In genomic region chr14:81751198-81751597, GRCh38 we compare ENCODE assay signal across 23 cellular contexts.
"Had no signal": no experiment of that assay in that cellular context is flagged by ENCODE, and none has a peak within 500 bp of the region (broad histone marks: within the 10 kb centered on the region; RNA-seq: fewer than 3 reads in every experiment).

No MANE protein-coding gene starts in this region.

- H3K27me3 ChIP-seq: MG63 had no signal

- H3K9me3 ChIP-seq: MG63, SK-N-SH had no signal

- H3K36me3 ChIP-seq: MG63 had no signal

- DNase-seq: IMR-90; Karpas-422; KG1; MG63; NCI-H1092 treated with DMSO at 0.1 percent for 48 hours; NCI-H1436; NCI-H187; NCI-H2029; NCI-H2081 treated with DMSO at 0.1 percent for 48 hours; NCI-H2171; NCI-H226; NCI-H446; NCI-H510A; NCI-H524 treated with DMSO at 0.1 percent for 48 hours; NCI-H69; NCI-H774; NK-92 treated with Interleukin-12 subunit alpha and Interleukin-12 subunit beta, amount 100 ng/mL, for 24 hours; PC-3; SHP77; SK-N-SH; SW 1271 had no signal

- H3K4me3 ChIP-seq: MG63 had no signal

- ATAC-seq: HepG2, Panc1, PC-3 had no signal
